ENCODE assay signal across 8 cellular contexts in genomic region chr13:49585220-49586157, GRCh38. TPM values are rescaled to one million over a fixed set of nuclear protein-coding genes. Genes with fewer than 3 reads are reported as not detected.
DNase-seq lines count a peak whose midpoint lies in the region; ATAC-seq and TF ChIP-seq lines count a peak whose summit lies in the region.

Gene RCBTB1 (minus strand): TSS chr13:49585558. CDS start chr13:49567279, 18,279 bp downstream.

- H3K4me3 ChIP-seq in spleen, result peak within 1 kb of the TSS; percentile 69 to 99 (median 93)

- TF ChIP-seq POLR2A in spleen (IDR thresholded peaks at IDR 0.05), result no peak

- H3K4me1 ChIP-seq in spleen, result peaks cover 5 to 44% (median 24%) of the 10 kb centered on the region in 6 donors

- POLR2A ChIA-PET in WTC11 (lab: Charles Lee), result interaction anchor here (0.7 to 1.1 kb wide), 3 partner anchors 43 to 142 kb away, joined by 3 to 4 read pairs (median 3); partner anchors contain the start of genes CAB39L, PHF11 and SETDB2

- peak; percentile 51 for DNase-seq in NK-92 treated with Interleukin-12 subunit alpha and Interleukin-12 subunit beta, amount 100 ng/mL, for 24 hours (lab: John Stamatoyannopoulos, UW)
- DNase-seq in NK-92 (lab: John Stamatoyannopoulos, UW; ENCODE audit: unreplicated experiment) (no peak), NCI-H2107 (lab: John Stamatoyannopoulos, UW) (peak; percentile 21), WTC11 (ENCODE audit: low spot score) (peak; percentile 65), caudate nucleus (lab: John Stamatoyannopoulos, UW) (peak in 58 of 61 donors; percentile 22 to 86 (median 63)), inferior parietal cortex (ENCODE audit: extremely low spot score) (peak; percentile 69), spleen (peak; percentile 93)

- peak within 1 kb of the TSS; percentile 87 for H3K4me3 Mint-ChIP-seq in WTC11

- intact Hi-C loops in spleen (cut with DNase I; ENCODE audit: low total_unique reads), result no loop called here

- 0 to 1% (median 1%) methylated on average over 32 to 87 of the region's 87 CpGs for WGBS in spleen, 5 donors

- H3K27me3 Mint-ChIP-seq in WTC11 (ENCODE audit: low read depth), result peaks cover 9% of the 10 kb centered on the region

- H3K9me3 Mint-ChIP-seq in WTC11, result peaks cover 3% of the 10 kb centered on the region; the same call in 1 of the 2 replicates

- peaks cover 3% of the 10 kb centered on the region; the same call in 1 of the 2 replicates for H3K36me3 Mint-ChIP-seq in WTC11

- CTCF ChIA-PET in WTC11 (lab: Charles Lee), result interaction anchor here (0.7 to 1.5 kb wide), 4 partner anchors 18 to 25 kb away, joined by 3 to 8 read pairs (median 4); no protein-coding TSS in a partner anchor

- TF ChIP-seq CTCF in WTC11 (IDR thresholded peaks at IDR 0.05), result no peak
- no peak for TF ChIP-seq CTCF in spleen (IDR thresholded peaks at IDR 0.05 in 8 of 11, conservative IDR thresholded peaks at IDR 0.05 in 3 of 11)

- no peaks in the 10 kb centered on the region for H3K9me3 ChIP-seq in spleen

- H3K27ac Mint-ChIP-seq in WTC11, result peak within 1 kb of the TSS; percentile 91

- peak within 1 kb of the TSS; percentile 92 for H3K27ac ChIP-seq in caudate nucleus (ENCODE audit: low read depth, low read length)
- peak within 1 kb of the TSS; percentile 69 to 90 (median 86) for H3K27ac ChIP-seq in spleen

- ATAC-seq in HG02884 (IDR thresholded peaks at IDR 0.05; ENCODE audit: unreplicated experiment) (peak; percentile 88), WTC11 (peak; percentile 88)

- H3K4me1 Mint-ChIP-seq in WTC11, result peaks cover 16% of the 10 kb centered on the region

- no peaks in the 10 kb centered on the region for H3K27me3 ChIP-seq in spleen (replicated peaks in 1 of 7)

- peaks cover 0 to 16% (median under 1%) of the 10 kb centered on the region in 6 donors for H3K36me3 ChIP-seq in spleen

TF ChIP-seq in WTC11, 78 proteins besides CTCF, POLR2A, EP300 and RAD21 (continues in another document):
- TF ChIP-seq, protein P1, sequence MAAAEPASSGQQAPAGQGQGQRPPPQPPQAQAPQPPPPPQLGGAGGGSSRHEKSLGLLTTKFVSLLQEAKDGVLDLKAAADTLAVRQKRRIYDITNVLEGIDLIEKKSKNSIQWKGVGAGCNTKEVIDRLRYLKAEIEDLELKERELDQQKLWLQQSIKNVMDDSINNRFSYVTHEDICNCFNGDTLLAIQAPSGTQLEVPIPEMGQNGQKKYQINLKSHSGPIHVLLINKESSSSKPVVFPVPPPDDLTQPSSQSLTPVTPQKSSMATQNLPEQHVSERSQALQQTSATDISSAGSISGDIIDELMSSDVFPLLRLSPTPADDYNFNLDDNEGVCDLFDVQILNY (CRISPR knock-in tag; IDR thresholded peaks at IDR 0.05), result peak; percentile 81
- no peak for TF ChIP-seq AR (CRISPR knock-in tag; IDR thresholded peaks at IDR 0.05)
- TF ChIP-seq FOXK1 (CRISPR knock-in tag; IDR thresholded peaks at IDR 0.05), result no peak; the same call in 1 of the 2 replicates
- no peak for TF ChIP-seq ETV6 (CRISPR knock-in tag; IDR thresholded peaks at IDR 0.05)
- TF ChIP-seq ZNF219 (CRISPR knock-in tag; IDR thresholded peaks at IDR 0.05; ENCODE audit: borderline replicate concordance), result no peak; the same call in 1 of the 2 replicates
- TF ChIP-seq TP53 (CRISPR knock-in tag; IDR thresholded peaks at IDR 0.05), result peak; percentile 55; the same call in 1 of the 2 replicates
- no peak for TF ChIP-seq HMGA2 (CRISPR knock-in tag; IDR thresholded peaks at IDR 0.05)
- 0 out of 2 replicates have a peak, but pooled peaks have one; percentile 64 for TF ChIP-seq CREB1 (CRISPR knock-in tag; IDR thresholded peaks at IDR 0.05)
- 0 out of 2 replicates have a peak, but pooled peaks have one; percentile 19 for TF ChIP-seq ATF1 (CRISPR knock-in tag; IDR thresholded peaks at IDR 0.05)
- TF ChIP-seq CREM (CRISPR knock-in tag; IDR thresholded peaks at IDR 0.05), result no peak
- TF ChIP-seq NR2C2 (CRISPR knock-in tag; IDR thresholded peaks at IDR 0.05), result no peak
- TF ChIP-seq ZNF416 (CRISPR knock-in tag; IDR thresholded peaks at IDR 0.05), result no peak
- no peak for TF ChIP-seq ZNF232 (CRISPR knock-in tag; IDR thresholded peaks at IDR 0.05)
- TF ChIP-seq NFE2L1 (CRISPR knock-in tag; IDR thresholded peaks at IDR 0.05), result peak; percentile 55; the same call in 1 of the 2 replicates
- TF ChIP-seq ERG (CRISPR knock-in tag; IDR thresholded peaks at IDR 0.05), result no peak
- no peak for TF ChIP-seq SMAD3 (CRISPR knock-in tag; IDR thresholded peaks at IDR 0.05; ENCODE audit: borderline replicate concordance)
- TF ChIP-seq, protein P2, sequence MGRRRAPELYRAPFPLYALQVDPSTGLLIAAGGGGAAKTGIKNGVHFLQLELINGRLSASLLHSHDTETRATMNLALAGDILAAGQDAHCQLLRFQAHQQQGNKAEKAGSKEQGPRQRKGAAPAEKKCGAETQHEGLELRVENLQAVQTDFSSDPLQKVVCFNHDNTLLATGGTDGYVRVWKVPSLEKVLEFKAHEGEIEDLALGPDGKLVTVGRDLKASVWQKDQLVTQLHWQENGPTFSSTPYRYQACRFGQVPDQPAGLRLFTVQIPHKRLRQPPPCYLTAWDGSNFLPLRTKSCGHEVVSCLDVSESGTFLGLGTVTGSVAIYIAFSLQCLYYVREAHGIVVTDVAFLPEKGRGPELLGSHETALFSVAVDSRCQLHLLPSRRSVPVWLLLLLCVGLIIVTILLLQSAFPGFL (CRISPR knock-in tag; IDR thresholded peaks at IDR 0.05; ENCODE audit: borderline replicate concordance), result 0 out of 2 replicates have a peak, but pooled peaks have one; percentile 66
- TF ChIP-seq NR1H2 (CRISPR knock-in tag; IDR thresholded peaks at IDR 0.05), result no peak
- TF ChIP-seq FOXP1 (CRISPR knock-in tag; IDR thresholded peaks at IDR 0.05; ENCODE audit: borderline replicate concordance), result peak; percentile 76; the same call in 1 of the 2 replicates
- TF ChIP-seq RORB (CRISPR knock-in tag; IDR thresholded peaks at IDR 0.05), result no peak
- no peak for TF ChIP-seq ZNF532 (CRISPR knock-in tag; IDR thresholded peaks at IDR 0.05; ENCODE audit: borderline replicate concordance)

RNA-seq across cellular contexts. Expression of gene RCBTB1, which starts in this region (rescaled TPM):
- total RNA-seq in WTC11 (2021) (28.3 to 31.8 TPM (median 31.3 TPM) in 3 replicates), spleen (10 to 100 TPM; 19.4 to 30.9 (median 29.3) TPM)
- 10 to 100 TPM in 2 of 3 donors, 1 to 10 TPM in 1; 10.0 to 13.7 (median 10.3) TPM for polyA plus RNA-seq in spleen
